17 cellular contexts compared by ENCODE assay signal in the genomic region with DNA sequence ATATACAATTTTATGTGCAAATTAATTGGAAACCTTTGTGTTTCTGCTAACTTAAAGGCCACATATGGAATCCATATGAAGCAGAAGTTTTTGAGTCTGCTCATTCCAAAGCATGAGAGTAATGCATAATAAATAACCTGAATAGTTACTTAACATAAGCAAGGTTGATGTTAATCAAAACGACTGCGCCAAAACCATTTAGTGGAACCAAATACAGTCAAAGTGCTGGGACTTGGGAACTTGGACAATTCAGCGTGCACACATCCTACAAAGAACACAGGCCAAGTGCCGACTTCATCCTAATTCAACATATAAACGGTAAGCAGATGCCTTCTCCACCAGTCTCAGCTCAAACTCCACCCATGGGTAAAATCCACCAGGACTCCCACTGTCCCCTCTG. TPM values are rescaled to one million over a fixed set of nuclear protein-coding genes. Genes with fewer than 3 reads are reported as not detected.
DNase-seq lines count a peak whose midpoint lies in the region; ATAC-seq and TF ChIP-seq lines count a peak whose summit lies in the region.
"Had no signal": no experiment of that assay in that cellular context is flagged by ENCODE, and none has a peak within 500 bp of the region (broad histone marks: within the 10 kb centered on the region; RNA-seq: fewer than 3 reads in every experiment).

No MANE protein-coding gene starts in this region.

- no peak overlapping the region for H3K9ac ChIP-seq in SK-N-SH

- no peak overlapping the region for H3K4me3 Mint-ChIP-seq in GM23338
- peak overlapping the region in 2 of 5 donors; percentile 17 to 30 for H3K4me3 Mint-ChIP-seq in immature natural killer cell
- H3K4me3 Mint-ChIP-seq: CD8-positive, alpha-beta T cell; T-helper 1 cell treated with Interleukin-12 subunit alpha and Interleukin-12 subunit beta and Interleukin-4 antibody, amounts not matched to agents 30 μg/mL and 1 μg/mL, for 36 hours had no signal

- H3K4me1 Mint-ChIP-seq in GM23338 (peaks cover 32% of the 10 kb centered on the region), immature natural killer cell (peaks cover 37 to 66% of the 10 kb centered on the region in 2 donors)

- TF ChIP-seq CTCF in GM23338 (conservative IDR thresholded peaks at IDR 0.05; ENCODE audit: low read depth in 2 of 2) (no peak), SK-N-SH (IDR thresholded peaks at IDR 0.05) (no peak)

- 84% methylated on average over 5 of the region's 5 CpGs for WGBS in SK-N-SH (ENCODE audit: low lambda C conversion rate)

- H3K27me3 ChIP-seq in GM23338 (ENCODE audit: insufficient read depth) (no peaks in the 10 kb centered on the region), SK-N-SH (ENCODE audit: insufficient read depth) (no peaks in the 10 kb centered on the region)
- H3K27me3 ChIP-seq: SJSA1 had no signal

- H3K27ac ChIP-seq in GM23338 (ENCODE audit: low read depth) = no peak overlapping the region
- peak overlapping the region in 1 of 2 experiments; percentile 70; a peak in 1 of 4 replicates for H3K27ac ChIP-seq in SK-N-SH (ENCODE audit: low read depth in 2 of 2, low read length in 1 of 2)
- H3K27ac ChIP-seq: SJSA1 had no signal

- H3K4me2 ChIP-seq in GM23338 (no peak overlapping the region), SK-N-SH (no peak overlapping the region; the same call in 1 of the 2 replicates)

- peaks cover 65% of the 10 kb centered on the region for H3K79me2 ChIP-seq in GM23338 (replicated peaks; ENCODE audit: insufficient read depth)
- H3K79me2 ChIP-seq in SK-N-SH (ENCODE audit: insufficient read depth) = peaks cover 100% of the 10 kb centered on the region

- POLR2A ChIA-PET in SK-N-SH (lab: Yijun Ruan, JAX) (no interaction called here), HEK293T (lab: Yijun Ruan, JAX) (no interaction called here)

- 0 out of 2 replicates have a peak, but pooled peaks cover 2% of the 10 kb centered on the region for H3K9me2 ChIP-seq in GM23338 (ENCODE audit: insufficient read depth)
- no peaks in the 10 kb centered on the region for H3K9me2 ChIP-seq in SK-N-SH

- ATAC-seq in GM23338 (no peak), GM18502 (IDR thresholded peaks at IDR 0.05; ENCODE audit: poor library complexity, unreplicated experiment) (no peak), HG02870 (IDR thresholded peaks at IDR 0.05; ENCODE audit: unreplicated experiment) (no peak)
- ATAC-seq: CD8-positive, alpha-beta T cell; HepG2 had no signal

- H3K9me3 Mint-ChIP-seq in GM23338 (no peaks in the 10 kb centered on the region), immature natural killer cell (no peaks in the 10 kb centered on the region)
- H3K9me3 Mint-ChIP-seq: CD8-positive, alpha-beta T cell; T-helper 1 cell treated with Interleukin-12 subunit alpha and Interleukin-12 subunit beta and Interleukin-4 antibody, amounts not matched to agents 30 μg/mL and 1 μg/mL, for 36 hours had no signal

- H3F3A ChIP-seq in GM23338 (replicated peaks; ENCODE audit: low read depth) = no peaks in the 10 kb centered on the region
- H3F3A ChIP-seq in SK-N-SH (replicated peaks; ENCODE audit: insufficient read depth) = peaks cover 13% of the 10 kb centered on the region

- TF ChIP-seq EP300 in SK-N-SH (IDR thresholded peaks at IDR 0.05; ENCODE audit: borderline replicate concordance in 1 of 2, low read depth in 1 of 2, low read length in 1 of 2) = no peak

- H3K4me3 ChIP-seq in GM23338 (no peak overlapping the region), SK-N-SH (ENCODE audit: low read depth in 2 of 2, low read length in 1 of 2) (no peak overlapping the region)
- H3K4me3 ChIP-seq: SJSA1 had no signal

- H3K36me3 Mint-ChIP-seq in GM23338 (ENCODE audit: low read depth) (no peaks in the 10 kb centered on the region), immature natural killer cell (peaks cover 0 to 3% (median 0%) of the 10 kb centered on the region in 3 donors)

- peaks cover 23% of the 10 kb centered on the region for H3K4me1 ChIP-seq in GM23338 (ENCODE audit: insufficient read depth)
- H3K4me1 ChIP-seq in SK-N-SH (ENCODE audit: control insufficient read depth in 1 of 2, insufficient read depth in 2 of 2, low read depth in 1 of 2, low read length in 1 of 2) = peaks cover 5 to 25% of the 10 kb centered on the region in 2 experiments; a peak in 2 of 4 replicates

- H3K27ac Mint-ChIP-seq in GM23338 (peak overlapping the region; percentile 21; the same call in 1 of the 2 replicates), immature natural killer cell (peak overlapping the region in 4 of 6 donors; percentile 8 to 39 (median 18))
- H3K27ac Mint-ChIP-seq: CD8-positive, alpha-beta T cell; T-helper 1 cell treated with Interleukin-12 subunit alpha and Interleukin-12 subunit beta and Interleukin-4 antibody, amounts not matched to agents 30 μg/mL and 1 μg/mL, for 36 hours had no signal

- H3K9me3 ChIP-seq in SK-N-SH = no peaks in the 10 kb centered on the region
- H3K9me3 ChIP-seq: SJSA1 had no signal

- no peaks in the 10 kb centered on the region for H3K36me3 ChIP-seq in GM23338 (ENCODE audit: insufficient read depth)
- H3K36me3 ChIP-seq in SK-N-SH (replicated peaks in 1 of 2; ENCODE audit: control insufficient read depth in 1 of 2, insufficient read depth in 2 of 2, low read length in 1 of 2) = no peaks in the 10 kb centered on the region
- H3K36me3 ChIP-seq: SJSA1 had no signal

- no peaks in the 10 kb centered on the region for H4K20me1 ChIP-seq in GM23338 (replicated peaks; ENCODE audit: insufficient read depth)
- peaks cover 11% of the 10 kb centered on the region; the same call in 1 of the 2 replicates for H4K20me1 ChIP-seq in SK-N-SH (ENCODE audit: insufficient read depth)

- DNase-seq in GM23338 (ENCODE audit: low spot score) = no peak
- DNase-seq in SK-N-SH = no peak
- DNase-seq in immature natural killer cell = no peak
- no peak for DNase-seq in DMS79 (lab: John Stamatoyannopoulos, UW)
- DNase-seq in HEK293T (ENCODE audit: extremely low spot score) = no peak
- DNase-seq: ACHN; CD8-positive, alpha-beta T cell; DMS 273 treated with DMSO at 0.1 percent for 48 hours; EL; NCI-H1417; NCI-H2029; NCI-H510A had no signal

- CTCF ChIA-PET in SK-N-SH (lab: Yijun Ruan, JAX) = interaction anchor here (1.9 kb wide), 1 partner anchor 174 kb away, joined by 4 read pairs; no protein-coding TSS in a partner anchor
- CTCF ChIA-PET in HEK293T (lab: Yijun Ruan, JAX) = interaction anchor here (1.4 kb wide), 1 partner anchor 11 kb away, joined by 5 read pairs; no protein-coding TSS in a partner anchor

- H2AFZ ChIP-seq in GM23338 (no peak overlapping the region), SK-N-SH (ENCODE audit: low read depth) (no peak overlapping the region; the same call in 1 of the 2 replicates)

- H3K27me3 Mint-ChIP-seq in GM23338 (ENCODE audit: insufficient read depth, low read depth, poor library complexity) (no peaks in the 10 kb centered on the region), immature natural killer cell (ENCODE audit: low read depth in 3 of 3) (peaks cover 0 to 3% (median 2%) of the 10 kb centered on the region in 3 donors)

- no peak for TF ChIP-seq RAD21 in SK-N-SH (IDR thresholded peaks at IDR 0.05; ENCODE audit: low read length)

TF ChIP-seq in GM23338, 12 proteins besides CTCF, POLR2A, EP300 and RAD21 (continues in another document):
- TF ChIP-seq, protein P1, sequence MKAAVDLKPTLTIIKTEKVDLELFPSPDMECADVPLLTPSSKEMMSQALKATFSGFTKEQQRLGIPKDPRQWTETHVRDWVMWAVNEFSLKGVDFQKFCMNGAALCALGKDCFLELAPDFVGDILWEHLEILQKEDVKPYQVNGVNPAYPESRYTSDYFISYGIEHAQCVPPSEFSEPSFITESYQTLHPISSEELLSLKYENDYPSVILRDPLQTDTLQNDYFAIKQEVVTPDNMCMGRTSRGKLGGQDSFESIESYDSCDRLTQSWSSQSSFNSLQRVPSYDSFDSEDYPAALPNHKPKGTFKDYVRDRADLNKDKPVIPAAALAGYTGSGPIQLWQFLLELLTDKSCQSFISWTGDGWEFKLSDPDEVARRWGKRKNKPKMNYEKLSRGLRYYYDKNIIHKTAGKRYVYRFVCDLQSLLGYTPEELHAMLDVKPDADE (IDR thresholded peaks at IDR 0.05) = no peak

TF ChIP-seq in SK-N-SH, 30 proteins besides CTCF, POLR2A, EP300 and RAD21:
- TF ChIP-seq TCF12 (IDR thresholded peaks at IDR 0.05) (peak; percentile 52; the same call in 1 of the 2 replicates), JUND (IDR thresholded peaks at IDR 0.05) (no peak)

TF ChIP-seq in HEK293T, 16 proteins besides CTCF, POLR2A, EP300 and RAD21:
- TF ChIP-seq LEF1 (IDR thresholded peaks at IDR 0.05; ENCODE audit: borderline replicate concordance) (no peak), CTBP1 (IDR thresholded peaks at IDR 0.05; ENCODE audit: borderline replicate concordance) (no peak), BHLHE40 (IDR thresholded peaks at IDR 0.05; ENCODE audit: borderline replicate concordance) (no peak), TARDBP (IDR thresholded peaks at IDR 0.05) (no peak), L3MBTL2 (conservative IDR thresholded peaks at IDR 0.05) (no peak), FOXK2 (IDR thresholded peaks at IDR 0.05) (no peak), FOXA1 (IDR thresholded peaks at IDR 0.05) (no peak), HDGF (IDR thresholded peaks at IDR 0.05; ENCODE audit: borderline replicate concordance) (no peak)
- TF ChIP-seq, protein P2, sequence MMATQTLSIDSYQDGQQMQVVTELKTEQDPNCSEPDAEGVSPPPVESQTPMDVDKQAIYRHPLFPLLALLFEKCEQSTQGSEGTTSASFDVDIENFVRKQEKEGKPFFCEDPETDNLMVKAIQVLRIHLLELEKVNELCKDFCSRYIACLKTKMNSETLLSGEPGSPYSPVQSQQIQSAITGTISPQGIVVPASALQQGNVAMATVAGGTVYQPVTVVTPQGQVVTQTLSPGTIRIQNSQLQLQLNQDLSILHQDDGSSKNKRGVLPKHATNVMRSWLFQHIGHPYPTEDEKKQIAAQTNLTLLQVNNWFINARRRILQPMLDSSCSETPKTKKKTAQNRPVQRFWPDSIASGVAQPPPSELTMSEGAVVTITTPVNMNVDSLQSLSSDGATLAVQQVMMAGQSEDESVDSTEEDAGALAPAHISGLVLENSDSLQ (IDR thresholded peaks at IDR 0.05) = no peak

RNA-seq across cellular contexts. Expression of a gene that starts 17.0 kb away (rescaled TPM):
- 21.5 and 24.6 TPM in 2 replicates for total RNA-seq in GM23338 (2014; rRNA removed; shearing (Covaris generic))
- polyA plus RNA-seq in GM23338 (2016; fragmentation: Nextera tagmentation; extraction: Ambion mirVana) (18.2 and 18.6 TPM in 2 replicates), SK-N-SH (2012; rRNA removed) (38.6 and 54.5 TPM in 2 replicates), immature natural killer cell (10 to 100 TPM; 21.9 to 37.8 (median 27.2) TPM)
- polyA plus RNA-seq in SK-N-SH (2012; cell fraction: cytosol; rRNA removed) = 50.9 and 52.2 TPM in 2 replicates
- polyA plus RNA-seq in SK-N-SH (2012; cell fraction: nucleus; rRNA removed) = 31.5 and 41.2 TPM in 2 replicates
